ENCODE assay signal across 18 cellular contexts in genomic region chr15:58026051-58026450, GRCh38. TPM values are rescaled to one million over a fixed set of nuclear protein-coding genes. Genes with fewer than 3 reads are reported as not detected.
DNase-seq lines count a peak whose midpoint lies in the region; TF ChIP-seq lines count a peak whose summit lies in the region.
"Had no signal": no experiment of that assay in that cellular context is flagged by ENCODE, and none has a peak within 500 bp of the region (broad histone marks: within the 10 kb centered on the region; RNA-seq: fewer than 3 reads in every experiment).

No MANE protein-coding gene starts in this region.

- H3K27ac ChIP-seq in HEK293 (ENCODE audit: extremely low read depth, low read depth, low read length): no peak overlapping the region
- no peak overlapping the region for H3K27ac ChIP-seq in coronary artery
- H3K27ac ChIP-seq: GM23248 had no signal

- in situ Hi-C loops in Caki2 (cut with HindIII; ENCODE audit: low pct_unique_long_range_greater_than_20kb, low sequenced_read_pairs): no loop called here

- H3K27me3 Mint-ChIP-seq in activated CD4-positive, alpha-beta memory T cell treated with anti-CD3 and anti-CD28 coated beads for 36 hours: peaks cover 12% of the 10 kb centered on the region

- TF ChIP-seq CTCF in HEK293 (tag by site-specific recombination; IDR thresholded peaks at IDR 0.05) (no peak), coronary artery (IDR thresholded peaks at IDR 0.05) (no peak), fibroblast of pulmonary artery (IDR thresholded peaks at IDR 0.05; ENCODE audit: low read length, missing control alignments) (no peak)

- H3K4me3 Mint-ChIP-seq in activated CD4-positive, alpha-beta memory T cell treated with anti-CD3 and anti-CD28 coated beads for 36 hours: no peak overlapping the region
- H3K4me3 Mint-ChIP-seq: CD4-positive, CD25-positive, alpha-beta regulatory T cell; CD8-positive, alpha-beta memory T cell had no signal

- peaks cover 12% of the 10 kb centered on the region for H3K36me3 Mint-ChIP-seq in activated CD4-positive, alpha-beta memory T cell treated with anti-CD3 and anti-CD28 coated beads for 36 hours
- H3K36me3 Mint-ChIP-seq: CD4-positive, CD25-positive, alpha-beta regulatory T cell had no signal

- H3K4me1 Mint-ChIP-seq in activated CD4-positive, alpha-beta memory T cell treated with anti-CD3 and anti-CD28 coated beads for 36 hours (ENCODE audit: low read depth): no peaks in the 10 kb centered on the region
- H3K4me1 Mint-ChIP-seq: CD4-positive, CD25-positive, alpha-beta regulatory T cell; CD8-positive, alpha-beta memory T cell had no signal

- intact Hi-C loops in activated CD4-positive, alpha-beta memory T cell treated with anti-CD3 and anti-CD28 coated beads for 36 hours (cut with micrococcal nuclease): no loop called here

- H3K9me3 Mint-ChIP-seq in activated CD4-positive, alpha-beta memory T cell treated with anti-CD3 and anti-CD28 coated beads for 36 hours: peaks cover 52% of the 10 kb centered on the region

- POLR2A ChIA-PET in HEK293 (lab: Yijun Ruan, JAX): no interaction called here
- POLR2A ChIA-PET in activated CD4-positive, alpha-beta memory T cell treated with anti-CD3 and anti-CD28 coated beads for 36 hours (lab: Charles Lee): no interaction called here

- no peak overlapping the region for H3K27ac Mint-ChIP-seq in activated CD4-positive, alpha-beta memory T cell treated with anti-CD3 and anti-CD28 coated beads for 36 hours
- H3K27ac Mint-ChIP-seq: CD4-positive, CD25-positive, alpha-beta regulatory T cell; CD8-positive, alpha-beta memory T cell had no signal

- CTCF ChIA-PET in HEK293 (lab: Yijun Ruan, JAX): interaction anchor here (0.6 kb wide), 1 partner anchor 63 kb away, joined by 3 read pairs; no protein-coding TSS in a partner anchor
- CTCF ChIA-PET in activated CD4-positive, alpha-beta memory T cell treated with anti-CD3 and anti-CD28 coated beads for 36 hours (lab: Charles Lee): no interaction called here

- H3K4me3 ChIP-seq in HEK293 (ENCODE audit: low read depth, low read length) (no peak overlapping the region), coronary artery (peak overlapping the region; percentile 10), fibroblast of pulmonary artery (replicated peaks; ENCODE audit: low read depth, low read length) (no peak overlapping the region)
- H3K4me3 ChIP-seq: GM23248, HAP-1 had no signal

- H3K36me3 ChIP-seq in HEK293 (ENCODE audit: control insufficient read depth in 2 of 2, insufficient read depth in 1 of 2, low read length in 2 of 2): no peaks in the 10 kb centered on the region
- H3K36me3 ChIP-seq: BE2C, HAP-1 had no signal

- H3K4me1 ChIP-seq in HEK293 (ENCODE audit: control insufficient read depth, insufficient read depth, low read length): no peaks in the 10 kb centered on the region
- H3K4me1 ChIP-seq: BE2C, HAP-1 had no signal

- no peaks in the 10 kb centered on the region for H3K9me3 ChIP-seq in HEK293 (ENCODE audit: control insufficient read depth, insufficient read depth, low read depth, low read length)
- H3K9me3 ChIP-seq: HAP-1 had no signal

- DNase-seq in Caki2 (ENCODE audit: low read depth): peak; percentile 12
- no peak for DNase-seq in coronary artery (ENCODE audit: low spot score)
- peak; percentile 11 for DNase-seq in fibroblast of pulmonary artery (ENCODE audit: low read depth)
- DNase-seq in NCI-H1417 treated with DMSO at 0.1 percent for 48 hours (lab: John Stamatoyannopoulos, UW): no peak
- DNase-seq in occipital lobe (lab: John Stamatoyannopoulos, UW): no peak
- no peak for DNase-seq in activated CD4-positive, alpha-beta memory T cell treated with anti-CD3 and anti-CD28 coated beads for 36 hours
- DNase-seq: ACHN; BE2C; C1 segment of cervical spinal cord; CD4-positive, CD25-positive, alpha-beta regulatory T cell; CD8-positive, alpha-beta memory T cell; COR-L47; DMS79 treated with DMSO at 0.1 percent for 48 hours; GF-D8; GM23248 had no signal

TF ChIP-seq in HEK293, 187 proteins besides CTCF, POLR2A, EP300 and RAD21:
- TF ChIP-seq, protein P1, sequence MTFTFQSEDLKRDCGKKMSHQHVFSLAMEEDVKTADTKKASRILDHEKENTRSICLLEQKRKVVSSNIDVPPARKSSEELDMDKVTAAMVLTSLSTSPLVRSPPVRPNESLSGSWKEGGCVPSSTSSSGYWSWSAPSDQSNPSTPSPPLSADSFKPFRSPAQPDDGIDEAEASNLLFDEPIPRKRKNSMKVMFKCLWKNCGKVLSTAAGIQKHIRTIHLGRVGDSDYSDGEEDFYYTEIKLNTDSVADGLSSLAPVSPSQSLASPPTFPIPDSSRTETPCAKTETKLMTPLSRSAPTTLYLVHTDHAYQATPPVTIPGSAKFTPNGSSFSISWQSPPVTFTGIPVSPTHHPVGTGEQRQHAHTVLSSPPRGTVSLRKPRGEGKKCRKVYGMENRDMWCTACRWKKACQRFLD (tag by site-specific recombination; IDR thresholded peaks at IDR 0.05): no peak
- TF ChIP-seq, protein P2, sequence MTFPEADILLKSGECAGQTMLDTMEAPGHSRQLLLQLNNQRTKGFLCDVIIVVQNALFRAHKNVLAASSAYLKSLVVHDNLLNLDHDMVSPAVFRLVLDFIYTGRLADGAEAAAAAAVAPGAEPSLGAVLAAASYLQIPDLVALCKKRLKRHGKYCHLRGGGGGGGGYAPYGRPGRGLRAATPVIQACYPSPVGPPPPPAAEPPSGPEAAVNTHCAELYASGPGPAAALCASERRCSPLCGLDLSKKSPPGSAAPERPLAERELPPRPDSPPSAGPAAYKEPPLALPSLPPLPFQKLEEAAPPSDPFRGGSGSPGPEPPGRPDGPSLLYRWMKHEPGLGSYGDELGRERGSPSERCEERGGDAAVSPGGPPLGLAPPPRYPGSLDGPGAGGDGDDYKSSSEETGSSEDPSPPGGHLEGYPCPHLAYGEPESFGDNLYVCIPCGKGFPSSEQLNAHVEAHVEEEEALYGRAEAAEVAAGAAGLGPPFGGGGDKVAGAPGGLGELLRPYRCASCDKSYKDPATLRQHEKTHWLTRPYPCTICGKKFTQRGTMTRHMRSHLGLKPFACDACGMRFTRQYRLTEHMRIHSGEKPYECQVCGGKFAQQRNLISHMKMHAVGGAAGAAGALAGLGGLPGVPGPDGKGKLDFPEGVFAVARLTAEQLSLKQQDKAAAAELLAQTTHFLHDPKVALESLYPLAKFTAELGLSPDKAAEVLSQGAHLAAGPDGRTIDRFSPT (tag by site-specific recombination; IDR thresholded peaks at IDR 0.05): no peak
- TF ChIP-seq SETDB1 (IDR thresholded peaks at IDR 0.05; ENCODE audit: insufficient read length, low read length): peak; percentile 40

RNA-seq across cellular contexts. Expression of gene ALDH1A2, which starts 39.5 kb away (rescaled TPM):
- 0.81 and 18.9 TPM in 2 replicates for total RNA-seq in Caki2 (2014; rRNA removed; shearing (Covaris generic); ENCODE audit: low replicate concordance)
- 6.1 TPM for total RNA-seq in occipital lobe
- under 1 TPM; 0.19 to 0.78 TPM for total RNA-seq in activated CD4-positive, alpha-beta memory T cell treated with anti-CD3 and anti-CD28 coated beads for 36 hours
- total RNA-seq: CD4-positive, CD25-positive, alpha-beta regulatory T cell; H4 had no signal

Comparison
In these comparisons a context has a peak if more than half of its experiments do, and no peak if none do; other contexts are left out.
1. DNase-seq: peak in Caki2 (single experiment) and fibroblast of pulmonary artery (single experiment); none in coronary artery (single experiment), NCI-H1417 treated with DMSO at 0.1 percent for 48 hours (single experiment), occipital lobe (single experiment) and activated CD4-positive, alpha-beta memory T cell treated with anti-CD3 and anti-CD28 coated beads for 36 hours (single experiment).